In the genomic region with DNA sequence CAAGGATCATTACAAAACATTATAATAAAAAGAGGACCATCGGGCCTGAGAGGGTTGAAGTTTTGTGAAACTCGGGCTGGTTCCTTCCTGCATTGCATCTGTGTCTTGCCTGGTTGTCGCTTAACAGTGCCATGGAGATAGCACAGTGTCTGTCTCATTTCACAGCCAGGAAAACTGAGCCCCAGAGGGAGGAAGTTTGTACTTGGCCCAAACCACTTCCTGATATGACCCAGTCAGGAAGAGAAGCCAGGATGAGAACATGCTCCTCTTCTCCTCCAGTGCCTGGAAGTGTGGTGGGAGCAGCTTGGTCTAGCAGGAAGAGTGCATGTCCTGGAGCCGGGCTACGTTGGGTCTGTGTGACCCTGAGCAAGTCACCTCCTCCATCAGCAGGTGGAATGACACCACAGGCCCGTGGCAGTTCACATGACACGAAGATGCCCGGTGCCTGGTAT, we compare ENCODE assay signal across 12 cellular contexts. TPM values are rescaled to one million over a fixed set of nuclear protein-coding genes. Genes with fewer than 3 reads are reported as not detected.
DNase-seq lines count a peak whose midpoint lies in the region; ATAC-seq and TF ChIP-seq lines count a peak whose summit lies in the region.
"Had no signal": no experiment of that assay in that cellular context is flagged by ENCODE, and none has a peak within 500 bp of the region (broad histone marks: within the 10 kb centered on the region; RNA-seq: fewer than 3 reads in every experiment).

No MANE protein-coding gene starts in this region.

- peak; percentile 48 for DNase-seq in activated CD8-positive, alpha-beta memory T cell treated with anti-CD3 and anti-CD28 coated beads, Interleukin-2, amount 10 ng/mL, durations not matched to agents 7 days and 5 days
- no peak for DNase-seq in activated CD8-positive, alpha-beta memory T cell treated with anti-CD3 and anti-CD28 coated beads for 24 hours
- DNase-seq in left ventricle myocardium inferior = no peak
- no peak for DNase-seq in stimulated activated naive CD8-positive, alpha-beta T cell treated with anti-CD3 and anti-CD28 coated beads, Interleukin-15, Interleukin-2, amounts not matched to agents 100 U/mL and 50 U/mL, for 24 hours
- no peak for DNase-seq in G401 (ENCODE audit: low spot score)
- DNase-seq in erythroblast (lab: John Stamatoyannopoulos, UW) = no peak
- DNase-seq: NCI-H1930, occipital lobe had no signal

- intact Hi-C loops in left ventricle myocardium inferior (cut with micrococcal nuclease) = loop anchor here (5.0 kb wide), 1 partner anchor 124 kb away; no protein-coding TSS in a partner anchor

- no peaks in the 10 kb centered on the region for H3K36me3 ChIP-seq in left ventricle myocardium inferior

- no peaks in the 10 kb centered on the region for H3K27me3 Mint-ChIP-seq in activated CD8-positive, alpha-beta memory T cell treated with anti-CD3 and anti-CD28 coated beads, Interleukin-2, amount 10 ng/mL, durations not matched to agents 7 days and 5 days
- no peaks in the 10 kb centered on the region for H3K27me3 Mint-ChIP-seq in activated T-helper 17 cell treated with anti-CD3 and anti-CD28 coated beads, Interleukin-2, amount 50 U/mL, for 72 hours

- H3K9me3 ChIP-seq in left ventricle myocardium inferior (replicated peaks) = no peaks in the 10 kb centered on the region

- H3K4me1 ChIP-seq in left ventricle myocardium inferior = peaks cover 71% of the 10 kb centered on the region

- peaks cover 79% of the 10 kb centered on the region for H3K36me3 Mint-ChIP-seq in activated CD8-positive, alpha-beta memory T cell treated with anti-CD3 and anti-CD28 coated beads, Interleukin-2, amount 10 ng/mL, durations not matched to agents 7 days and 5 days
- peaks cover 95% of the 10 kb centered on the region for H3K36me3 Mint-ChIP-seq in activated T-helper 17 cell treated with anti-CD3 and anti-CD28 coated beads, Interleukin-2, amount 50 U/mL, for 72 hours (ENCODE audit: low read depth)

- H3K27ac Mint-ChIP-seq in activated CD8-positive, alpha-beta memory T cell treated with anti-CD3 and anti-CD28 coated beads, Interleukin-2, amount 10 ng/mL, durations not matched to agents 7 days and 5 days = peak overlapping the region; percentile 90
- H3K27ac Mint-ChIP-seq in activated T-helper 17 cell treated with anti-CD3 and anti-CD28 coated beads, Interleukin-2, amount 50 U/mL, for 72 hours = peak overlapping the region; percentile 95

- no peak for TF ChIP-seq CTCF in left ventricle myocardium inferior (IDR thresholded peaks at IDR 0.05; ENCODE audit: borderline replicate concordance)

- peak overlapping the region; percentile 50 for H3K27ac ChIP-seq in left ventricle myocardium inferior (replicated peaks)
- H3K27ac ChIP-seq: SK-N-MC had no signal

- peak; percentile 21 for ATAC-seq in activated CD8-positive, alpha-beta memory T cell treated with anti-CD3 and anti-CD28 coated beads, Interleukin-2, amount 10 ng/mL, durations not matched to agents 7 days and 5 days
- ATAC-seq in activated T-helper 17 cell treated with anti-CD3 and anti-CD28 coated beads, Interleukin-2, amount 50 U/mL, for 72 hours (replicated peaks) = no peak
- ATAC-seq in stimulated activated naive CD8-positive, alpha-beta T cell treated with anti-CD3 and anti-CD28 coated beads, Interleukin-15, Interleukin-2, amounts not matched to agents 100 U/mL and 50 U/mL, for 24 hours = peak; percentile 27
- no peak for ATAC-seq in HG02981 (IDR thresholded peaks at IDR 0.05; ENCODE audit: unreplicated experiment)

- no peaks in the 10 kb centered on the region for H3K27me3 ChIP-seq in left ventricle myocardium inferior (ENCODE audit: low read depth)

- CTCF ChIA-PET in activated CD8-positive, alpha-beta memory T cell treated with anti-CD3 and anti-CD28 coated beads, Interleukin-2, amount 10 ng/mL, durations not matched to agents 7 days and 5 days (lab: Charles Lee) = interaction anchor here (1.2 to 24.4 kb wide), 7 partner anchors 8 to 124 kb away, joined by 4 to 607 read pairs (median 29); a partner anchor contains a TSS

- H3K4me1 Mint-ChIP-seq in activated CD8-positive, alpha-beta memory T cell treated with anti-CD3 and anti-CD28 coated beads, Interleukin-2, amount 10 ng/mL, durations not matched to agents 7 days and 5 days = peaks cover 79% of the 10 kb centered on the region
- H3K4me1 Mint-ChIP-seq in activated T-helper 17 cell treated with anti-CD3 and anti-CD28 coated beads, Interleukin-2, amount 50 U/mL, for 72 hours = peaks cover 69% of the 10 kb centered on the region

- H3K4me3 ChIP-seq in left ventricle myocardium inferior = no peak overlapping the region
- H3K4me3 ChIP-seq: SK-N-MC had no signal

- H3K9me3 Mint-ChIP-seq in activated CD8-positive, alpha-beta memory T cell treated with anti-CD3 and anti-CD28 coated beads, Interleukin-2, amount 10 ng/mL, durations not matched to agents 7 days and 5 days (ENCODE audit: low read depth) = no peaks in the 10 kb centered on the region
- H3K9me3 Mint-ChIP-seq in activated T-helper 17 cell treated with anti-CD3 and anti-CD28 coated beads, Interleukin-2, amount 50 U/mL, for 72 hours = no peaks in the 10 kb centered on the region

- in situ Hi-C loops in G401 (cut with HindIII; ENCODE audit: low sequenced_read_pairs) = no loop called here

- peak overlapping the region; percentile 56 for H3K4me3 Mint-ChIP-seq in activated CD8-positive, alpha-beta memory T cell treated with anti-CD3 and anti-CD28 coated beads, Interleukin-2, amount 10 ng/mL, durations not matched to agents 7 days and 5 days
- peak overlapping the region; percentile 93 for H3K4me3 Mint-ChIP-seq in activated T-helper 17 cell treated with anti-CD3 and anti-CD28 coated beads, Interleukin-2, amount 50 U/mL, for 72 hours

- no peak for TF ChIP-seq POLR2A in erythroblast (IDR thresholded peaks at IDR 0.05; ENCODE audit: low read length)

RNA-seq across cellular contexts. Expression of a gene that starts 41.5 kb away (rescaled TPM):
- 100 to 1,000 TPM; 774 to 910 TPM for total RNA-seq in activated CD8-positive, alpha-beta memory T cell treated with anti-CD3 and anti-CD28 coated beads, Interleukin-2, amount 10 ng/mL, durations not matched to agents 7 days and 5 days
- total RNA-seq in activated T-helper 17 cell treated with anti-CD3 and anti-CD28 coated beads, Interleukin-2, amount 50 U/mL, for 72 hours = 100 to 1,000 TPM; 493 to 560 TPM
- 39.7 TPM for total RNA-seq in left ventricle myocardium inferior
- total RNA-seq in G401 (2014; rRNA removed; shearing (Covaris generic)) = 38.1 and 53.8 TPM in 2 replicates

RNA-seq across cellular contexts. Expression of a gene that starts 52.8 kb away (rescaled TPM):
- not detected for total RNA-seq in activated CD8-positive, alpha-beta memory T cell treated with anti-CD3 and anti-CD28 coated beads, Interleukin-2, amount 10 ng/mL, durations not matched to agents 7 days and 5 days
- 1 to 10 TPM in 1 of 2 donors, under 1 TPM in 1; 0.30 to 8.3 TPM for total RNA-seq in activated T-helper 17 cell treated with anti-CD3 and anti-CD28 coated beads, Interleukin-2, amount 50 U/mL, for 72 hours
- not detected for total RNA-seq in left ventricle myocardium inferior
- 0.95 and 5.0 TPM in 2 replicates for total RNA-seq in G401 (2014; rRNA removed; shearing (Covaris generic))
- total RNA-seq: A673 had no signal

Comparison
In these comparisons a context has a peak if more than half of its experiments do, and no peak if none do; other contexts are left out.
1. ATAC-seq: peak in activated CD8-positive, alpha-beta memory T cell treated with anti-CD3 and anti-CD28 coated beads, Interleukin-2, amount 10 ng/mL, durations not matched to agents 7 days and 5 days (single experiment) and stimulated activated naive CD8-positive, alpha-beta T cell treated with anti-CD3 and anti-CD28 coated beads, Interleukin-15, Interleukin-2, amounts not matched to agents 100 U/mL and 50 U/mL, for 24 hours (single experiment); none in activated T-helper 17 cell treated with anti-CD3 and anti-CD28 coated beads, Interleukin-2, amount 50 U/mL, for 72 hours (single experiment) and HG02981 (single experiment).